Comparison of ENCODE assay signal across 8 cellular contexts in genomic region chr10:69639291-69640195, GRCh38. TPM values are rescaled to one million over a fixed set of nuclear protein-coding genes. Genes with fewer than 3 reads are reported as not detected.
DNase-seq lines count a peak whose midpoint lies in the region; ATAC-seq, FAIRE-seq and TF ChIP-seq lines count a peak whose summit lies in the region.

No MANE protein-coding gene starts in this region.

- no peak overlapping the region for H3K27ac ChIP-seq in CD4-positive, alpha-beta memory T cell (ENCODE audit: low read depth, low read length)
- H3K27ac ChIP-seq in pancreas (no peak overlapping the region), tibial nerve (no peak overlapping the region)

- H3K27me3 ChIP-seq in CD4-positive, alpha-beta memory T cell (ENCODE audit: insufficient read depth, low read length), result no peaks in the 10 kb centered on the region
- H3K27me3 ChIP-seq in pancreas (no peaks in the 10 kb centered on the region), tibial nerve (no peaks in the 10 kb centered on the region)

- no peak overlapping the region for H3K4me3 Mint-ChIP-seq in CD4-positive, alpha-beta memory T cell
- no peak overlapping the region for H3K4me3 Mint-ChIP-seq in HFFc6

- 35 to 49% methylated on average over 11 of the region's 11 CpGs for WGBS in pancreas, 2 donors
- 51 to 54% methylated on average over 11 of the region's 11 CpGs for WGBS in tibial nerve, 2 donors

- no peaks in the 10 kb centered on the region for H3K36me3 ChIP-seq in CD4-positive, alpha-beta memory T cell (ENCODE audit: insufficient read depth, low read length)
- H3K36me3 ChIP-seq in pancreas (no peaks in the 10 kb centered on the region), tibial nerve (no peaks in the 10 kb centered on the region)

- no peak overlapping the region for H3K4me3 ChIP-seq in CD4-positive, alpha-beta memory T cell (ENCODE audit: low read length in 2 of 2)
- H3K4me3 ChIP-seq in pancreas, result no peak overlapping the region
- H3K4me3 ChIP-seq in tibial nerve, result no peak overlapping the region

- peaks cover 0 to 2% of the 10 kb centered on the region in 2 donors for H3K27me3 Mint-ChIP-seq in CD4-positive, alpha-beta memory T cell
- H3K27me3 Mint-ChIP-seq in HFFc6 (ENCODE audit: insufficient read depth), result peaks cover 45% of the 10 kb centered on the region

- intact Hi-C loops in CD4-positive, alpha-beta memory T cell (cut with micrococcal nuclease), result loop anchor here (1.0 to 10.0 kb wide), 6 partner anchors 65 to 402 kb away; partner anchors contain the start of gene NEUROG3
- intact Hi-C loops in pancreas (cut with DNase I), result loop anchor here (2.0 to 10.0 kb wide), 5 partner anchors 78 to 225 kb away; partner anchors contain the start of gene TACR2 (in 1 of the 3)

- no peak for TF ChIP-seq EP300 in tibial nerve (IDR thresholded peaks at IDR 0.05)

- no peaks in the 10 kb centered on the region for H3K4me1 ChIP-seq in CD4-positive, alpha-beta memory T cell (ENCODE audit: insufficient read depth, low read length)
- no peaks in the 10 kb centered on the region for H3K4me1 ChIP-seq in pancreas
- H3K4me1 ChIP-seq in tibial nerve, result peaks cover 0 to 6% (median 0%) of the 10 kb centered on the region in 4 donors

- H3K27ac Mint-ChIP-seq in CD4-positive, alpha-beta memory T cell, result peak overlapping the region in 1 of 7 donors; percentile 27
- no peak overlapping the region for H3K27ac Mint-ChIP-seq in HFFc6

- no peak for TF ChIP-seq POLR2A in tibial nerve (IDR thresholded peaks at IDR 0.05)

- TF ChIP-seq CTCF in HFFc6 (IDR thresholded peaks at IDR 0.05) (peak; percentile 96), pancreas (IDR thresholded peaks at IDR 0.05) (peak; percentile 74 to 89 (median 80)), tibial nerve (IDR thresholded peaks at IDR 0.05) (peak; percentile 73 to 85 (median 82))

- CTCF ChIA-PET in CD4-positive, alpha-beta memory T cell (lab: Charles Lee; ENCODE audit: partially characterized antibody), result interaction anchor here (0.8 to 11.9 kb wide), 12 partner anchors 9 to 231 kb away, joined by 3 to 338 read pairs (median 4); partner anchors contain the start of gene FAM241B

- POLR2A ChIA-PET in CD4-positive, alpha-beta memory T cell (lab: Charles Lee; ENCODE audit: partially characterized antibody), result interaction anchor here (1.7 kb wide), 1 partner anchor 124 kb away, joined by 3 read pairs; no protein-coding TSS in a partner anchor

- no peaks in the 10 kb centered on the region for H3K9me3 ChIP-seq in CD4-positive, alpha-beta memory T cell (ENCODE audit: control insufficient read depth in 1 of 2, low read length in 2 of 2)
- no peaks in the 10 kb centered on the region for H3K9me3 ChIP-seq in pancreas
- H3K9me3 ChIP-seq in tibial nerve, result no peaks in the 10 kb centered on the region

- no peaks in the 10 kb centered on the region for H3K9me3 Mint-ChIP-seq in CD4-positive, alpha-beta memory T cell
- H3K9me3 Mint-ChIP-seq in HFFc6, result no peaks in the 10 kb centered on the region

- ATAC-seq in pancreas, result peak; percentile 60 to 85 (median 82)
- ATAC-seq in GM18517 (IDR thresholded peaks at IDR 0.05; ENCODE audit: unreplicated experiment), result no peak

- FAIRE-seq in pancreas (lab: Jason Lieb, UNC), result no peak

- no peaks in the 10 kb centered on the region for H3K36me3 Mint-ChIP-seq in CD4-positive, alpha-beta memory T cell
- H3K36me3 Mint-ChIP-seq in HFFc6 (ENCODE audit: low read depth), result no peaks in the 10 kb centered on the region

- DNase-seq in CD4-positive, alpha-beta memory T cell, result peak; percentile 67 to 73 (median 69)
- DNase-seq in HFFc6 (peak; percentile 13), SK-N-DZ (ENCODE audit: low spot score) (peak; percentile 74), globus pallidus (ENCODE audit: low spot score) (peak; percentile 58), pancreas (peak in 4 of 6 donors; percentile 47 to 71 (median 60)), tibial nerve (ENCODE audit: low spot score in 2 of 2) (peak; percentile 37 to 53)
- DNase-seq in activated naive CD4-positive, alpha-beta T cell (lab: John Stamatoyannopoulos, UW), result peak in 3 of 4 experiments; percentile 33 to 61 (median 54)

- peaks cover 0 to 4% (median 3%) of the 10 kb centered on the region in 4 donors for H3K4me1 Mint-ChIP-seq in CD4-positive, alpha-beta memory T cell
- H3K4me1 Mint-ChIP-seq in HFFc6 (ENCODE audit: low read depth), result no peaks in the 10 kb centered on the region; the same call in none of the 2 replicates

RNA-seq across cellular contexts. Expression of gene FAM241B, which starts 9.5 kb away (rescaled TPM):
- 10 to 100 TPM in 1 of 2 experiments, 1 to 10 TPM in 1; 9.4 to 10.7 TPM for total RNA-seq in CD4-positive, alpha-beta memory T cell
- 10 to 100 TPM; 17.3 to 24.9 TPM for polyA plus RNA-seq in CD4-positive, alpha-beta memory T cell
- under 1 TPM in 4 of 6 experiments, not detected in 2; 0.20 to 0.43 (median 0.30) TPM for total RNA-seq in HFFc6 (2021; fragmentation: NEBNext Ultra II Directional; extraction: Animal tissue kit (Norgen Biotek cat#: 25700))
- 10.6 and 12.4 TPM in 2 replicates for polyA plus RNA-seq in SK-N-DZ (2014; cell fraction: cytosol; rRNA removed)
- polyA plus RNA-seq in SK-N-DZ (2014; cell fraction: nucleus; rRNA removed), result 13.8 and 30.4 TPM in 2 replicates
- total RNA-seq in pancreas (1 to 10 TPM; 2.7 to 5.8 (median 4.4) TPM), tibial nerve (1 to 10 TPM in 2 of 4 donors, under 1 TPM in 2; 0.44 to 5.7 (median 2.4) TPM)
- 1 to 10 TPM; 7.5 to 8.4 TPM for polyA plus RNA-seq in pancreas

Comparison
In these comparisons a context has a peak if more than half of its experiments do, and no peak if none do; other contexts are left out.
1. DNase-seq: peak in every context shown above with its lines; median percentile 74 in SK-N-DZ; 69 in CD4-positive, alpha-beta memory T cell; 60 in pancreas; 58 in globus pallidus; 54 in activated naive CD4-positive, alpha-beta T cell; 45 in tibial nerve; 13 in HFFc6.